In genomic region chr16:28927815-28928214, GRCh38 we compare ENCODE assay signal across 24 cellular contexts. TPM values are rescaled to one million over a fixed set of nuclear protein-coding genes. Genes with fewer than 3 reads are reported as not detected.
DNase-seq lines count a peak whose midpoint lies in the region; TF ChIP-seq lines count a peak whose summit lies in the region.
"Had no signal": no experiment of that assay in that cellular context is flagged by ENCODE, and none has a peak within 500 bp of the region (broad histone marks: within the 10 kb centered on the region; RNA-seq: fewer than 3 reads in every experiment).

No MANE protein-coding gene starts in this region.

- no peak for TF ChIP-seq POLR2A in lower leg skin (IDR thresholded peaks at IDR 0.05)

- H3K4me1 ChIP-seq in BLaER1 (peaks cover 70% of the 10 kb centered on the region), DOHH2 (ENCODE audit: control insufficient read depth, low read length) (peaks cover 62% of the 10 kb centered on the region), OCI-LY7 (ENCODE audit: insufficient read depth, low read length, poor library complexity, severe bottlenecking) (peaks cover 82% of the 10 kb centered on the region), osteoblast (ENCODE audit: insufficient read depth, low read length) (peaks cover 10% of the 10 kb centered on the region)
- H3K4me1 ChIP-seq: BE2C had no signal

- no peak overlapping the region for H3K9ac ChIP-seq in BLaER1

- H3K4me1 Mint-ChIP-seq in activated T-cell treated with anti-CD3 and anti-CD28 coated beads, Interleukin-2, amount 50 U/mL, for 24 hours (ENCODE audit: low read depth): peaks cover 23% of the 10 kb centered on the region

- POLR2A ChIA-PET in OCI-LY7 (lab: Charles Lee): interaction anchor here (0.7 kb wide), 1 partner anchor 30 kb away, joined by 5 read pairs; no protein-coding TSS in a partner anchor

- TF ChIP-seq CTCF in DOHH2 (IDR thresholded peaks at IDR 0.05; ENCODE audit: low read depth, low read length, poor library complexity, severe bottlenecking) (no peak), OCI-LY7 (conservative IDR thresholded peaks at IDR 0.05; ENCODE audit: low read length) (no peak), osteoblast (IDR thresholded peaks at IDR 0.05; ENCODE audit: extremely low read depth, low read depth, low read length) (no peak), lower leg skin (IDR thresholded peaks at IDR 0.05) (no peak)

- no peaks in the 10 kb centered on the region for H3K27me3 Mint-ChIP-seq in activated T-cell treated with anti-CD3 and anti-CD28 coated beads, Interleukin-2, amount 50 U/mL, for 24 hours

- H3K9me3 Mint-ChIP-seq in activated T-cell treated with anti-CD3 and anti-CD28 coated beads, Interleukin-2, amount 50 U/mL, for 24 hours: no peaks in the 10 kb centered on the region
- H3K9me3 Mint-ChIP-seq: CD8-positive, alpha-beta memory T cell had no signal

- H3F3A ChIP-seq in DOHH2 (ENCODE audit: control insufficient read depth, insufficient read depth): peaks cover 47% of the 10 kb centered on the region

- H3K4me3 ChIP-seq in BLaER1 (no peak overlapping the region), DOHH2 (ENCODE audit: low read length) (no peak overlapping the region), OCI-LY7 (ENCODE audit: low read depth, low read length, poor library complexity, severe bottlenecking) (no peak overlapping the region), osteoblast (ENCODE audit: insufficient read depth, low read length) (no peak overlapping the region), lower leg skin (ENCODE audit: low read depth, poor library complexity, severe bottlenecking) (no peak overlapping the region)
- H3K4me3 ChIP-seq: A549 had no signal

- CTCF ChIA-PET in OCI-LY7 (lab: Charles Lee; ENCODE audit: unreplicated experiment): no interaction called here

- WGBS in lower leg skin, 2 donors: 92 to 95% methylated on average over 1 of the region's 1 CpG

- H3K79me2 ChIP-seq in DOHH2 (ENCODE audit: control insufficient read depth, low read length) (peaks cover 18% of the 10 kb centered on the region), OCI-LY7 (ENCODE audit: insufficient read depth, low read depth, low read length) (peaks cover 17% of the 10 kb centered on the region; the same call in 1 of the 2 replicates), osteoblast (ENCODE audit: insufficient read depth, low read length) (peaks cover 4% of the 10 kb centered on the region)

- H3K9me3 ChIP-seq in BLaER1 (no peaks in the 10 kb centered on the region), DOHH2 (ENCODE audit: control insufficient read depth, insufficient read depth, low read length) (no peaks in the 10 kb centered on the region), OCI-LY7 (ENCODE audit: low read length) (peaks cover 2% of the 10 kb centered on the region; the same call in 1 of the 2 replicates), osteoblast (ENCODE audit: low read depth, low read length) (no peaks in the 10 kb centered on the region)
- H3K9me3 ChIP-seq: A549, BE2C had no signal

- H3K4me3 Mint-ChIP-seq in activated T-cell treated with anti-CD3 and anti-CD28 coated beads, Interleukin-2, amount 50 U/mL, for 24 hours: no peak overlapping the region

- H3K36me3 ChIP-seq in BLaER1 (0 out of 2 replicates have a peak, but pooled peaks cover under 1% of the 10 kb centered on the region), DOHH2 (ENCODE audit: control insufficient read depth, low read length) (peaks cover 34% of the 10 kb centered on the region), OCI-LY7 (ENCODE audit: insufficient read depth, low read length) (peaks cover 6% of the 10 kb centered on the region), osteoblast (ENCODE audit: insufficient read depth, low read length) (peaks cover 4% of the 10 kb centered on the region)
- H3K36me3 ChIP-seq: BE2C had no signal

- H3K27ac ChIP-seq in BLaER1 (0 out of 2 replicates have a peak overlapping the region, but pooled peaks have one; percentile 42), DOHH2 (ENCODE audit: low read depth, low read length) (0 out of 2 replicates have a peak overlapping the region, but pooled peaks have one; percentile 0), OCI-LY7 (ENCODE audit: low read depth, low read length, poor library complexity, severe bottlenecking) (peak overlapping the region; percentile 99), osteoblast (ENCODE audit: low read depth, low read length) (no peak overlapping the region)
- H3K27ac ChIP-seq: A549 had no signal

- H3K4me2 ChIP-seq in BLaER1: peak overlapping the region; percentile 42
- H3K4me2 ChIP-seq in DOHH2 (ENCODE audit: low read length): no peak overlapping the region
- H3K4me2 ChIP-seq in OCI-LY7 (ENCODE audit: low read length): peak overlapping the region; percentile 12
- H3K4me2 ChIP-seq in osteoblast (ENCODE audit: insufficient read depth, low read length): no peak overlapping the region
- H3K4me2 ChIP-seq: A549 had no signal

- BruUV-seq in OCI-LY7 (replicated peaks; lab: Mats Ljungman, UMichigan): no TSS peak

- H2AFZ ChIP-seq in OCI-LY7 (ENCODE audit: low read length): peak overlapping the region; percentile 33; the same call in 1 of the 2 replicates
- no peak overlapping the region for H2AFZ ChIP-seq in osteoblast (ENCODE audit: low read length)

- intact Hi-C loops in OCI-LY7 (cut with micrococcal nuclease; ENCODE audit: unreplicated experiment) (no loop called here), lower leg skin (cut with DNase I; ENCODE audit: low total_unique reads) (no loop called here)

- no peaks in the 10 kb centered on the region for H4K20me1 ChIP-seq in BLaER1
- H4K20me1 ChIP-seq in DOHH2 (ENCODE audit: control insufficient read depth, insufficient read depth, low read depth, low read length): no peaks in the 10 kb centered on the region
- H4K20me1 ChIP-seq in OCI-LY7 (ENCODE audit: insufficient read depth, low read length): no peaks in the 10 kb centered on the region
- H4K20me1 ChIP-seq in osteoblast (ENCODE audit: insufficient read depth, low read length): no peaks in the 10 kb centered on the region

- peaks cover 16% of the 10 kb centered on the region for H3K36me3 Mint-ChIP-seq in activated T-cell treated with anti-CD3 and anti-CD28 coated beads, Interleukin-2, amount 50 U/mL, for 24 hours (ENCODE audit: low read depth)

- H3K27me3 ChIP-seq in BLaER1 (no peaks in the 10 kb centered on the region), DOHH2 (ENCODE audit: control insufficient read depth, low read length) (no peaks in the 10 kb centered on the region), osteoblast (ENCODE audit: insufficient read depth, low read length) (no peaks in the 10 kb centered on the region)
- H3K27me3 ChIP-seq: BE2C had no signal

- H3K27ac Mint-ChIP-seq in activated T-cell treated with anti-CD3 and anti-CD28 coated beads, Interleukin-2, amount 50 U/mL, for 24 hours: no peak overlapping the region

- H3K9me2 ChIP-seq in DOHH2 (replicated peaks; ENCODE audit: control insufficient read depth, low read length) (no peaks in the 10 kb centered on the region), OCI-LY7 (ENCODE audit: insufficient read depth, low read length) (no peaks in the 10 kb centered on the region)

- no peak for DNase-seq in OCI-LY7 (ENCODE audit: low spot score)
- DNase-seq in osteoblast (ENCODE audit: insufficient read length, low spot score, missing footprints): peak; percentile 17
- no peak for DNase-seq in stimulated activated CD4-positive, alpha-beta T cell treated with anti-CD3 and anti-CD28 coated beads, Interleukin-2, amount 100 ng/mL, for 24 hours
- no peak for DNase-seq in activated T-cell treated with anti-CD3 and anti-CD28 coated beads, Interleukin-2, amount 50 U/mL, for 24 hours
- no peak for DNase-seq in lower leg skin (ENCODE audit: low spot score in 2 of 2)
- DNase-seq: BE2C; Calu3; CD8-positive, alpha-beta memory T cell; DMS153; KG1; MV-4-11; NCI-H1105 treated with DMSO at 0.1 percent for 48 hours; NCI-H2029 treated with DMSO at 0.1 percent for 48 hours; NCI-H226; NCI-H524; NCI-H82; Right ventricle myocardium superior had no signal

RNA-seq across cellular contexts. Expression of gene RABEP2, which starts 2.8 kb away (rescaled TPM):
- 84.8 and 118 TPM in 2 replicates for total RNA-seq in OCI-LY7 (2014; rRNA removed; shearing (Covaris generic))
- total RNA-seq in OCI-LY7 (2022) (84.2 and 87.2 TPM in 2 replicates), osteoblast (27.4 and 31.5 TPM in 2 replicates), lower leg skin (100 to 1,000 TPM in 2 of 4 donors, 10 to 100 TPM in 2; 80.7 to 124 (median 94.9) TPM)

RNA-seq across cellular contexts. Expression of gene CD19, which starts 4.0 kb away (rescaled TPM):
- total RNA-seq in OCI-LY7 (2014; rRNA removed; shearing (Covaris generic)): 139 and 141 TPM in 2 replicates
- 131 and 134 TPM in 2 replicates for total RNA-seq in OCI-LY7 (2022)
- not detected in 2 replicates for total RNA-seq in osteoblast
- total RNA-seq in lower leg skin: 1 to 10 TPM in 1 of 4 donors, under 1 TPM in 1, not detected in 2; 0.26 to 1.1 TPM
- total RNA-seq: Calu3; CD8-positive, alpha-beta memory T cell; M059J; Right ventricle myocardium superior; RPMI7951; SK-MEL-5; T-helper 1 cell treated with Interleukin-12 subunit alpha and Interleukin-12 subunit beta and Interleukin-4 antibody, amounts not matched to agents 30 ng/mL and 1 ng/mL, for 36 hours had no signal

RNA-seq across cellular contexts. Expression of gene NFATC2IP, which starts 22.9 kb away (rescaled TPM):
- total RNA-seq in OCI-LY7 (2014; rRNA removed; shearing (Covaris generic)): 68.8 and 73.0 TPM in 2 replicates
- total RNA-seq in OCI-LY7 (2022): 104 and 114 TPM in 2 replicates
- total RNA-seq in osteoblast: 18.1 and 20.0 TPM in 2 replicates
- 10 to 100 TPM; 22.0 to 32.8 (median 25.1) TPM for total RNA-seq in lower leg skin

RNA-seq across cellular contexts. Expression of gene SPNS1, which starts 46.8 kb away (rescaled TPM):
- 12.4 and 20.1 TPM in 2 replicates for total RNA-seq in OCI-LY7 (2014; rRNA removed; shearing (Covaris generic))
- 20.4 and 21.5 TPM in 2 replicates for total RNA-seq in OCI-LY7 (2022)
- total RNA-seq in osteoblast: 50.7 and 51.9 TPM in 2 replicates
- total RNA-seq in lower leg skin: 10 to 100 TPM; 24.2 to 34.6 (median 34.0) TPM

RNA-seq across cellular contexts. Expression of gene ATP2A1, which starts 49.5 kb away (rescaled TPM):
- 1.0 and 5.0 TPM in 2 replicates for total RNA-seq in OCI-LY7 (2014; rRNA removed; shearing (Covaris generic))
- total RNA-seq in OCI-LY7 (2022): 4.4 and 5.0 TPM in 2 replicates
- total RNA-seq in osteoblast: 0.29 and 0.36 TPM in 2 replicates
- total RNA-seq in lower leg skin: under 1 TPM; 0.07 to 0.46 (median 0.21) TPM
- total RNA-seq: M059J, Right ventricle myocardium superior, RPMI7951, SK-MEL-5 had no signal

Comparison
In these comparisons a context has a peak if more than half of its experiments do, and no peak if none do; other contexts are left out.
1. H3K4me2 ChIP-seq: peak in BLaER1 (single experiment) and OCI-LY7 (single experiment); none in DOHH2 (single experiment) and osteoblast (single experiment).
2. RNA of gene CD19, which starts 4.0 kb away (total RNA-seq): 131 to 141 TPM in OCI-LY7; 0.26 to 1.1 TPM in lower leg skin and not detected in osteoblast; every median in the first group is over 10 times any median in the second.